Comparison of ENCODE assay signal across 23 cellular contexts in genomic region chr6:126914172-126914571, GRCh38.
"Had no signal": no experiment of that assay in that cellular context is flagged by ENCODE, and none has a peak within 500 bp of the region (broad histone marks: within the 10 kb centered on the region; RNA-seq: fewer than 3 reads in every experiment).

No MANE protein-coding gene starts in this region.

- H3K27me3 Mint-ChIP-seq: effector memory CD8-positive, alpha-beta T cell; natural killer cell treated with Interleukin-12 subunit alpha and Interleukin-12 subunit beta and Interleukin-15 and Interleukin-18, amount 100 ng/mL, for 72 hours had no signal

- H3K36me3 ChIP-seq: gastrocnemius medialis, heart right ventricle, pancreas, suprapubic skin, tibial artery, upper lobe of right lung, vagina had no signal

- H3K4me1 ChIP-seq: gastrocnemius medialis, heart right ventricle, pancreas, psoas muscle, suprapubic skin, upper lobe of right lung had no signal

- H3K27me3 ChIP-seq: gastrocnemius medialis, heart right ventricle, pancreas, suprapubic skin, tibial artery, upper lobe of right lung, vagina had no signal

- H3K27ac Mint-ChIP-seq: effector memory CD8-positive, alpha-beta T cell; natural killer cell treated with Interleukin-12 subunit alpha and Interleukin-12 subunit beta and Interleukin-15 and Interleukin-18, amount 100 ng/mL, for 72 hours had no signal

- H3K27ac ChIP-seq: epithelial cell of prostate, gastrocnemius medialis, heart right ventricle, pancreas, psoas muscle, skin epidermis, suprapubic skin, tibial artery, upper lobe of right lung, vagina had no signal

- DNase-seq: central memory CD4-positive, alpha-beta T cell; effector memory CD8-positive, alpha-beta T cell; gastrocnemius medialis; heart right ventricle; hypothalamus; islet precursor cell; left cardiac atrium; left ventricle myocardium superior; midbrain; occipital lobe; pancreas; psoas muscle; stimulated activated CD4-positive, alpha-beta T cell treated with anti-CD3 and anti-CD28 coated beads, Interleukin-12 subunit alpha, Interleukin-12 subunit beta, amount 100 ng/mL, for 4 hours; stimulated activated CD4-positive, alpha-beta T cell treated with anti-CD3 and anti-CD28 coated beads, Interleukin-2, amount 100 ng/mL, for 48 hours; stimulated activated naive CD4-positive, alpha-beta T cell treated with Interleukin-2 at 50 U/mL for 16 hours; tibial artery; upper lobe of right lung had no signal

- H3K36me3 Mint-ChIP-seq: natural killer cell treated with Interleukin-12 subunit alpha and Interleukin-12 subunit beta and Interleukin-15 and Interleukin-18, amount 100 ng/mL, for 72 hours had no signal

- H3K4me3 Mint-ChIP-seq: effector memory CD8-positive, alpha-beta T cell; natural killer cell treated with Interleukin-12 subunit alpha and Interleukin-12 subunit beta and Interleukin-15 and Interleukin-18, amount 100 ng/mL, for 72 hours had no signal

- H3K9me3 ChIP-seq: gastrocnemius medialis, heart right ventricle, pancreas, psoas muscle, suprapubic skin, tibial artery, upper lobe of right lung, vagina had no signal

- H3K4me3 ChIP-seq: gastrocnemius medialis, heart right ventricle, lung, pancreas, psoas muscle, skin epidermis, suprapubic skin, tibial artery, upper lobe of right lung, vagina had no signal
